8 cellular contexts compared by ENCODE assay signal in the genomic region with DNA sequence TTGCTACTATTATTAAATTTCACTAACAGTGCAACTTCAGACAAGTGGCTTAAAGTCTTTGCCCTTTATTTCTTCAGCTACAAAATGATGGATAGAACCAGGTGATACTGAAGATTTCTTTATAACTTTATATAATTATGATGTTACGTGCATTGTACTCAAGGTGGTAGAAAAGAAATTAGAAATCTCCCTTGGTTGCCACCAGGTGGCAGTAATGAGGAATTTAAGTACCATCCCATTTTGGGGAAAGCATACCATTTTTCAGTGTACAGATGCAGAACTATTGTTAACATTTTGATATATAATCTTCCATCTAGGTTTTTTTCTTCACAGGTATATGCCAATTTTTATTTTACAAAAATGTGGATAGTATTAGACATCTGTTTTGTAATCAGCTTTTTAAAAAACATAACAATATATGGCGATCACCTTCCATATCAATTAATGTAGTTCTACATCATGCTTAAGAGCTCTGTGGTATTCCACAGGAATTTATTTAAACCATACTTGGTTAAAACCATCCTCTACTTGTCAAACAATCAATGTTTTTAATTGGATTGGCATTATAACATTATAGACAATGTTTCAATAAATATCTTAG. TPM values are rescaled to one million over a fixed set of nuclear protein-coding genes. Genes with fewer than 3 reads are reported as not detected.
A peak's percentile ranks its signal among the peaks of the same experiment; 100 is the strongest.
DNase-seq lines count a peak whose midpoint lies in the region; ATAC-seq, FAIRE-seq and TF ChIP-seq lines count a peak whose summit lies in the region.

No MANE protein-coding gene starts in this region.

- TF ChIP-seq POLR2A in thyroid gland (IDR thresholded peaks at IDR 0.05) (no peak), GM12891 (IDR thresholded peaks at IDR 0.05; ENCODE audit: low read depth, low read length) (no peak)

- H3K9ac ChIP-seq in adipocyte (ENCODE audit: low read length) = no peak overlapping the region

- H3K36me3 ChIP-seq in heart right ventricle = no peaks in the 10 kb centered on the region
- H3K36me3 ChIP-seq in adipocyte (ENCODE audit: control insufficient read depth, insufficient read depth, low read length, severe bottlenecking) = peaks cover 18% of the 10 kb centered on the region
- no peaks in the 10 kb centered on the region for H3K36me3 ChIP-seq in thyroid gland

- no peak overlapping the region for H3K4me3 ChIP-seq in heart right ventricle
- no peak overlapping the region for H3K4me3 ChIP-seq in LNCaP clone FGC (ENCODE audit: low read depth, low read length)
- no peak overlapping the region for H3K4me3 ChIP-seq in adipocyte (ENCODE audit: low read length)
- no peak overlapping the region for H3K4me3 ChIP-seq in thyroid gland (replicated peaks in 1 of 3)

- H3K27me3 ChIP-seq in heart right ventricle = no peaks in the 10 kb centered on the region
- H3K27me3 ChIP-seq in adipocyte (replicated peaks; ENCODE audit: control insufficient read depth, insufficient read depth, low read length) = no peaks in the 10 kb centered on the region
- H3K27me3 ChIP-seq in thyroid gland = no peaks in the 10 kb centered on the region

- H3K27ac Mint-ChIP-seq in immature natural killer cell = no peak overlapping the region

- peak; percentile 51 to 82 (median 71) for TF ChIP-seq CTCF in heart right ventricle (IDR thresholded peaks at IDR 0.05)
- peak; percentile 44 for TF ChIP-seq CTCF in LNCaP clone FGC (IDR thresholded peaks at IDR 0.05; ENCODE audit: control insufficient read depth, extremely low read depth, insufficient read depth)
- TF ChIP-seq CTCF in thyroid gland (IDR thresholded peaks at IDR 0.05) = peak in 5 of 6 experiments; percentile 43 to 71 (median 54)

- FAIRE-seq in GM12891 (lab: Jason Lieb, UNC) = no peak

- ATAC-seq in heart right ventricle = no peak
- no peak for ATAC-seq in Right ventricle myocardium inferior

- peaks cover 0 to 4% (median 4%) of the 10 kb centered on the region in 3 donors for H3K27me3 Mint-ChIP-seq in immature natural killer cell (ENCODE audit: low read depth in 3 of 3)

- intact Hi-C loops in heart right ventricle (cut with DNase I) = loop anchor here in 8 of 10 donors (2.0 to 10.0 kb wide), 8 partner anchors 36 to 219 kb away; a partner anchor contains a TSS
- intact Hi-C loops in Right ventricle myocardium inferior (cut with DNase I) = loop anchor here (5.0 kb wide), 3 partner anchors 36 to 116 kb away; a partner anchor contains a TSS
- intact Hi-C loops in thyroid gland (cut with DNase I) = no loop called here

- H3K27ac ChIP-seq in heart right ventricle (no peak overlapping the region), thyroid gland (no peak overlapping the region)

- H3K4me3 Mint-ChIP-seq in immature natural killer cell = no peak overlapping the region

- H3K9me3 ChIP-seq in heart right ventricle = peaks cover 0 to 29% (median 0%) of the 10 kb centered on the region in 11 donors
- no peaks in the 10 kb centered on the region for H3K9me3 ChIP-seq in adipocyte (ENCODE audit: control insufficient read depth, low read length)
- H3K9me3 ChIP-seq in thyroid gland = no peaks in the 10 kb centered on the region

- H3K4me1 ChIP-seq in heart right ventricle = peaks cover 0 to 26% (median 13%) of the 10 kb centered on the region in 9 donors
- H3K4me1 ChIP-seq in adipocyte (ENCODE audit: control insufficient read depth, insufficient read depth, low read length) = peaks cover 9% of the 10 kb centered on the region
- no peaks in the 10 kb centered on the region for H3K4me1 ChIP-seq in thyroid gland

- DNase-seq in heart right ventricle = no peak
- DNase-seq in Right ventricle myocardium inferior (ENCODE audit: missing footprints) = no peak
- DNase-seq in LNCaP clone FGC (ENCODE audit: low read depth) = no peak
- peak; percentile 69 for DNase-seq in adipocyte (ENCODE audit: low read depth)
- peak; percentile 12 to 47 (median 37) for DNase-seq in immature natural killer cell
- no peak for DNase-seq in thyroid gland
- no peak for DNase-seq in GM12891 (ENCODE audit: insufficient read length, low spot score)
- no peak for DNase-seq in NCI-H128 (lab: John Stamatoyannopoulos, UW; ENCODE audit: unreplicated experiment)

- H3K4me1 Mint-ChIP-seq in immature natural killer cell = peaks cover 13 to 20% of the 10 kb centered on the region in 2 donors

- WGBS in heart right ventricle, 2 donors = 76 to 81% methylated on average over 2 of the region's 2 CpGs
- 84 to 87% methylated on average over 2 of the region's 2 CpGs for WGBS in thyroid gland, 2 donors

- H3K9me3 Mint-ChIP-seq in immature natural killer cell = peaks cover 0 to 7% (median 1%) of the 10 kb centered on the region in 6 donors

- peaks cover 13 to 28% (median 22%) of the 10 kb centered on the region in 3 donors for H3K36me3 Mint-ChIP-seq in immature natural killer cell

TF ChIP-seq in GM12891, 5 proteins besides CTCF, POLR2A, EP300 and RAD21:
- no peak for TF ChIP-seq PAX5 (IDR thresholded peaks at IDR 0.05; ENCODE audit: insufficient read depth, low read length, severe bottlenecking)
- no peak for TF ChIP-seq POLR2AphosphoS5 (IDR thresholded peaks at IDR 0.05; ENCODE audit: low read depth, low read length)
- no peak for TF ChIP-seq TAF1 (IDR thresholded peaks at IDR 0.05; ENCODE audit: low read depth, low read length)
- TF ChIP-seq SPI1 (IDR thresholded peaks at IDR 0.05; ENCODE audit: low read depth, low read length) = no peak

RNA-seq across cellular contexts. Expression of a gene that starts 37.7 kb away (rescaled TPM):
- total RNA-seq in heart right ventricle (1 to 10 TPM; 5.6 to 7.5 (median 6.8) TPM), Right ventricle myocardium inferior (6.4 TPM), thyroid gland (10 to 100 TPM in 3 of 4 donors, 1 to 10 TPM in 1; 7.9 to 13.6 (median 12.0) TPM)
- polyA plus RNA-seq in heart right ventricle (1 to 10 TPM; 2.4 to 5.9 TPM), immature natural killer cell (1 to 10 TPM; 2.8 to 6.8 (median 3.8) TPM)
- 2.8 TPM for polyA plus RNA-seq in GM12891 (2012; ENCODE audit: low read depth, missing spikeins)

Comparison
In these comparisons a context has a peak if more than half of its experiments do, and no peak if none do; other contexts are left out.
1. DNase-seq: peak in adipocyte (single experiment) and immature natural killer cell (3 of 3); none in heart right ventricle (0 of 2), Right ventricle myocardium inferior (single experiment), LNCaP clone FGC (single experiment), thyroid gland (0 of 2), GM12891 (single experiment) and NCI-H128 (single experiment).
2. Peak in every context shown above with its lines, with median percentiles within 50 percentile points of each other: CTCF ChIP-seq.